22 cellular contexts compared by ENCODE assay signal in the genomic region with DNA sequence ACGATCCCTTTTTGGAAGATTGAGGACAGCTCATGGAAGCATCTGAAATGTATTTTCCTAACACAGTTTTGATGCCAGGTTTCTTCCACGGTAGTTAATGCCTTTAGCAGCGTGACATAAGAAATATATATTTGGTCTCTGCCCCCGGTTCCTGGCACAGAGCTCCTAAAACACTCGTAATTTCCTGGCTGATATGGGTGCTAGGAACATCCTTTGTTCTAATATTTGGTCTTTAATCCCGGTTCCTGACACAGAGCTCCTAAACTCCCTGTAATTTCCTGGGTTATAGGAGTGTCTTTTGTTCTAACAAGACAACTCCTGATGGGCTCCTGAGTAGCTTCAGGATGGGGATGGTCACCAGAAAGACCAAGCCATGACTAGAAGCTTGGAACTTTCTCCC. TPM values are rescaled to one million over a fixed set of nuclear protein-coding genes. Genes with fewer than 3 reads are reported as not detected.
A peak's percentile ranks its signal among the peaks of the same experiment; 100 is the strongest.
DNase-seq lines count a peak whose midpoint lies in the region; ATAC-seq, FAIRE-seq and TF ChIP-seq lines count a peak whose summit lies in the region.
"Had no signal": no experiment of that assay in that cellular context is flagged by ENCODE, and none has a peak within 500 bp of the region (broad histone marks: within the 10 kb centered on the region; RNA-seq: fewer than 3 reads in every experiment).

No MANE protein-coding gene starts in this region.

- H3K27me3 ChIP-seq in MG63 (no peaks in the 10 kb centered on the region), colonic mucosa (no peaks in the 10 kb centered on the region), HepG2 (ENCODE audit: control insufficient read depth in 1 of 2, insufficient read depth in 2 of 2, low read length in 2 of 2) (no peaks in the 10 kb centered on the region; a peak in 1 of 5 replicates)

- CTCF ChIA-PET in A549 (lab: Yijun Ruan, JAX), result interaction anchor here (0.7 to 2.0 kb wide), 4 partner anchors 11 to 314 kb away, joined by 3 to 7 read pairs (median 3); no protein-coding TSS in a partner anchor
- CTCF ChIA-PET in HepG2 (lab: Yijun Ruan, JAX; ENCODE audit: low intra/inter-chr PET ratio, low total read pairs), result no interaction called here

- TF ChIP-seq POLR2A in A549 (IDR thresholded peaks at IDR 0.05; ENCODE audit: low read length) (no peak), HepG2 (IDR thresholded peaks at IDR 0.05; ENCODE audit: insufficient read depth in 1 of 2, low read depth in 2 of 2, low read length in 2 of 2) (no peak)

- in situ Hi-C loops in HepG2 (cut with HindIII; ENCODE audit: extremely low pct_ligation_motif_present, low pct_unique_long_range_greater_than_20kb), result no loop called here

- TF ChIP-seq RAD21 in A549 (conservative IDR thresholded peaks at IDR 0.05 in 1 of 2, IDR thresholded peaks at IDR 0.05 in 1 of 2) (no peak), HepG2 (CRISPR knock-in tag; IDR thresholded peaks at IDR 0.05) (no peak)

- H3K9me3 ChIP-seq in A549 (no peaks in the 10 kb centered on the region), MG63 (no peaks in the 10 kb centered on the region), colonic mucosa (no peaks in the 10 kb centered on the region), HepG2 (ENCODE audit: low read length) (no peaks in the 10 kb centered on the region)
- H3K9me3 ChIP-seq: SK-N-SH had no signal

- WGBS in A549 (ENCODE audit: missing lambda C conversion rate), result 22% methylated on average over 6 of the region's 6 CpGs
- 23% methylated on average over 6 of the region's 6 CpGs for WGBS in HepG2 (ENCODE audit: low lambda C conversion rate)

- TF ChIP-seq EP300 in A549 (IDR thresholded peaks at IDR 0.05) (no peak), HepG2 (IDR thresholded peaks at IDR 0.05; ENCODE audit: low read depth in 2 of 2, low read length in 2 of 2) (no peak), HepG2 (CRISPR knock-in tag; IDR thresholded peaks at IDR 0.05; ENCODE audit: borderline replicate concordance) (no peak)

- no peaks in the 10 kb centered on the region for H4K20me1 ChIP-seq in HepG2 (ENCODE audit: insufficient read depth, low read length)

- no peak for ATAC-seq in A549
- no peak for ATAC-seq in HepG2
- no peak for ATAC-seq in GM21786 (IDR thresholded peaks at IDR 0.05; ENCODE audit: unreplicated experiment)

- 0 out of 3 replicates have a peak overlapping the region, but pooled peaks have one; percentile 1 for H3K4me2 ChIP-seq in A549
- peak overlapping the region; percentile 72; the same call in 1 of the 2 replicates for H3K4me2 ChIP-seq in HepG2 (ENCODE audit: low read depth, low read length)
- H3K4me2 ChIP-seq: PC-9, SK-N-SH had no signal

- H3K9ac ChIP-seq in colonic mucosa (ENCODE audit: low read depth in 2 of 2, low read length in 2 of 2) (no peak overlapping the region), HepG2 (ENCODE audit: insufficient read depth, low read depth, low read length) (no peak overlapping the region)
- H3K9ac ChIP-seq: SK-N-SH had no signal

- H3K4me1 ChIP-seq in A549 (peaks cover 14% of the 10 kb centered on the region), colonic mucosa (no peaks in the 10 kb centered on the region), HepG2 (ENCODE audit: insufficient read depth, low read length) (peaks cover 57% of the 10 kb centered on the region)

- POLR2A ChIA-PET in A549 (lab: Yijun Ruan, JAX), result interaction anchor here (0.6 kb wide), 1 partner anchor 36 kb away, joined by 4 read pairs; no protein-coding TSS in a partner anchor
- POLR2A ChIA-PET in HepG2 (lab: Yijun Ruan, JAX), result interaction anchor here (0.7 to 1.1 kb wide), 2 partner anchors 8 to 11 kb away, joined by 3 read pairs; no protein-coding TSS in a partner anchor

- DNase-seq in A549 (ENCODE audit: low read depth in 1 of 2, low spot score in 1 of 2) (no peak), MG63 (peak; percentile 66), colonic mucosa (no peak), HepG2 (ENCODE audit: low spot score) (no peak), activated gamma-delta T cell treated with Interleukin-2 at 50 U/mL for 16 hours (no peak), HK-2 (ENCODE audit: unreplicated experiment) (no peak)
- DNase-seq: DMS79, H7, KBM-7, NCI-H1092 treated with DMSO at 0.1 percent for 48 hours, NCI-H1436 treated with DMSO at 0.1 percent for 48 hours, NCI-H2029, NCI-H226, NCI-H510A treated with DMSO at 0.1 percent for 48 hours, NCI-H774, PC-9, SHP77 treated with DMSO at 0.1 percent for 48 hours, SK-N-SH had no signal

- no peak overlapping the region for H3K4me3 ChIP-seq in A549
- no peak overlapping the region for H3K4me3 ChIP-seq in MG63
- H3K4me3 ChIP-seq in colonic mucosa, result no peak overlapping the region
- H3K4me3 ChIP-seq in HepG2 (replicated peaks in 1 of 3; ENCODE audit: insufficient read depth in 1 of 3, low read depth in 2 of 3, low read length in 3 of 3), result no peak overlapping the region
- H3K4me3 ChIP-seq: PC-9 had no signal

- BruUV-seq in HepG2 (replicated peaks; lab: Mats Ljungman, UMichigan), result no TSS peak

- no peak for TF ChIP-seq CTCF in A549 (IDR thresholded peaks at IDR 0.05)
- no peak for TF ChIP-seq CTCF in colonic mucosa (IDR thresholded peaks at IDR 0.05)
- TF ChIP-seq CTCF in HepG2 (CRISPR knock-in tag; IDR thresholded peaks at IDR 0.05), result no peak

- FAIRE-seq in A549 (lab: Jason Lieb, UNC) (no peak), HepG2 (lab: Jason Lieb, UNC) (no peak)
- FAIRE-seq: A204.1, D721Med had no signal

- intact Hi-C loops in colonic mucosa (cut with DNase I) (no loop called here), HepG2 (cut with micrococcal nuclease; ENCODE audit: unreplicated experiment) (no loop called here)

- peak overlapping the region; percentile 41 to 59; a peak in 2 of 6 replicates for H3K27ac ChIP-seq in A549
- H3K27ac ChIP-seq in colonic mucosa, result peak overlapping the region; percentile 41
- H3K27ac ChIP-seq in HepG2 (ENCODE audit: extremely low read length, insufficient read depth, low read length), result no peak overlapping the region
- H3K27ac ChIP-seq: PC-9, RWPE1 had no signal

- H3K79me2 ChIP-seq in HepG2 (ENCODE audit: insufficient read depth, low read length), result no peaks in the 10 kb centered on the region

- peak overlapping the region; percentile 31 for H2AFZ ChIP-seq in HepG2 (ENCODE audit: low read length)
- H2AFZ ChIP-seq: PC-9 had no signal

- H3K36me3 ChIP-seq in MG63, result no peaks in the 10 kb centered on the region
- no peaks in the 10 kb centered on the region for H3K36me3 ChIP-seq in colonic mucosa
- H3K36me3 ChIP-seq in HepG2 (replicated peaks in 1 of 2; ENCODE audit: control insufficient read depth in 1 of 2, insufficient read depth in 2 of 2, low read length in 2 of 2), result no peaks in the 10 kb centered on the region

TF ChIP-seq in A549, 52 proteins besides CTCF, POLR2A, EP300 and RAD21 (continues in another document):
- TF ChIP-seq TFCP2L1 (CRISPR knock-in tag; IDR thresholded peaks at IDR 0.05), result no peak
- no peak for TF ChIP-seq PHF8 (IDR thresholded peaks at IDR 0.05; ENCODE audit: borderline replicate concordance, low read depth)
- no peak for TF ChIP-seq FOXS1 (CRISPR knock-in tag; IDR thresholded peaks at IDR 0.05)
- no peak for TF ChIP-seq CBX8 (IDR thresholded peaks at IDR 0.05)
- no peak for TF ChIP-seq FOSL2 (IDR thresholded peaks at IDR 0.05)
- TF ChIP-seq FOSL2 (CRISPR knock-in tag; IDR thresholded peaks at IDR 0.05), result no peak
- no peak for TF ChIP-seq ZNF302 (CRISPR knock-in tag; IDR thresholded peaks at IDR 0.05)
- TF ChIP-seq HOXB13 (CRISPR knock-in tag; IDR thresholded peaks at IDR 0.05; ENCODE audit: low read depth), result no peak

TF ChIP-seq in HepG2, 621 proteins besides CTCF, POLR2A, EP300 and RAD21 (continues in another document):
- TF ChIP-seq MIXL1 (CRISPR knock-in tag; IDR thresholded peaks at IDR 0.05) (no peak), ZNF441 (CRISPR knock-in tag; IDR thresholded peaks at IDR 0.05; ENCODE audit: borderline replicate concordance) (no peak)
- TF ChIP-seq, protein P1, sequence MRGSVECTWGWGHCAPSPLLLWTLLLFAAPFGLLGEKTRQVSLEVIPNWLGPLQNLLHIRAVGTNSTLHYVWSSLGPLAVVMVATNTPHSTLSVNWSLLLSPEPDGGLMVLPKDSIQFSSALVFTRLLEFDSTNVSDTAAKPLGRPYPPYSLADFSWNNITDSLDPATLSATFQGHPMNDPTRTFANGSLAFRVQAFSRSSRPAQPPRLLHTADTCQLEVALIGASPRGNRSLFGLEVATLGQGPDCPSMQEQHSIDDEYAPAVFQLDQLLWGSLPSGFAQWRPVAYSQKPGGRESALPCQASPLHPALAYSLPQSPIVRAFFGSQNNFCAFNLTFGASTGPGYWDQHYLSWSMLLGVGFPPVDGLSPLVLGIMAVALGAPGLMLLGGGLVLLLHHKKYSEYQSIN (CRISPR knock-in tag; IDR thresholded peaks at IDR 0.05; ENCODE audit: borderline replicate concordance), result no peak

RNA-seq across cellular contexts. Expression of a gene that starts 8.1 kb away (rescaled TPM):
- polyA plus RNA-seq in A549 (2011; rRNA removed) (8.5 and 8.6 TPM in 2 replicates), A549 (2017; fragmentation: RNase III; extraction: RNeasy Plus Mini Kit Qiagen cat#74134 plus additional on column Dnase treatment) (4.5 to 6.4 TPM (median 5.0 TPM) in 3 replicates), HepG2 (2011; rRNA removed) (14.7 and 15.5 TPM in 2 replicates)
- polyA plus RNA-seq in A549 (2012; cell fraction: cytosol; rRNA removed), result 6.8 and 8.3 TPM in 2 replicates
- polyA plus RNA-seq in A549 (2012; cell fraction: nucleus; rRNA removed), result 6.0 and 10.3 TPM in 2 replicates
- polyA minus RNA-seq in A549 (2011; rRNA and poly(A)+ RNA removed), result 7.4 and 9.1 TPM in 2 replicates
- total RNA-seq in MG63 (2014; rRNA removed; shearing (Covaris generic); ENCODE audit: low replicate concordance), result 1.1 and 1.3 TPM in 2 replicates
- total RNA-seq in colonic mucosa (1 to 10 TPM; 4.2 to 6.2 TPM), HepG2 (2016; rRNA removed; fragmentation: Illumina TruSeq; extraction: Trizol) (25.8 and 32.4 TPM in 2 replicates)
- 7.2 and 8.8 TPM in 2 replicates for total RNA-seq in HepG2 (2016; cell fraction: cytosol; rRNA removed; fragmentation: Illumina TruSeq; extraction: Trizol; ENCODE audit: low read depth)
- total RNA-seq in HepG2 (2016; cell fraction: insoluble cytoplasmic fraction; rRNA removed; fragmentation: Illumina TruSeq; extraction: Trizol), result 24.2 and 25.8 TPM in 2 replicates
- total RNA-seq in HepG2 (2016; cell fraction: membrane; rRNA removed; fragmentation: Illumina TruSeq; extraction: Trizol), result 31.6 and 31.8 TPM in 2 replicates
- total RNA-seq in HepG2 (2016; cell fraction: nucleus; rRNA removed; fragmentation: Illumina TruSeq; extraction: Trizol), result 23.4 and 24.3 TPM in 2 replicates
- polyA plus RNA-seq in HepG2 (2011; cell fraction: cytosol; rRNA removed), result 11.3 and 13.8 TPM in 2 replicates
- polyA plus RNA-seq in HepG2 (2011; cell fraction: nucleus; rRNA removed), result 13.3 and 13.6 TPM in 2 replicates
- polyA plus RNA-seq in HepG2 (2012), result 21.4 and 30.0 TPM in 2 replicates
- 8.1 and 10.3 TPM in 2 replicates for polyA plus RNA-seq in HepG2 (2016; cell fraction: cytosol; fragmentation: Illumina TruSeq; extraction: Trizol; ENCODE audit: low read depth)
- 31.8 and 42.4 TPM in 2 replicates for polyA plus RNA-seq in HepG2 (2016; cell fraction: insoluble cytoplasmic fraction; fragmentation: Illumina TruSeq; extraction: Trizol; ENCODE audit: low read depth)
- polyA plus RNA-seq in HepG2 (2016; cell fraction: membrane; fragmentation: Illumina TruSeq; extraction: Trizol; ENCODE audit: low read depth), result 27.2 and 29.8 TPM in 2 replicates
- 28.1 and 31.7 TPM in 2 replicates for polyA plus RNA-seq in HepG2 (2016; cell fraction: nucleus; fragmentation: Illumina TruSeq; extraction: Trizol; ENCODE audit: insufficient read depth, low read depth)
- 12.7 and 15.8 TPM in 2 replicates for polyA minus RNA-seq in HepG2 (2011; rRNA and poly(A)+ RNA removed; ENCODE audit: low replicate concordance)
- polyA minus RNA-seq in HepG2 (2011; cell fraction: cytosol; rRNA and poly(A)+ RNA removed), result 12.3 and 13.9 TPM in 2 replicates
- polyA minus RNA-seq in HepG2 (2011; cell fraction: nucleus; rRNA and poly(A)+ RNA removed), result 26.8 and 35.3 TPM in 2 replicates
